Comparison of ENCODE assay signal across 16 cellular contexts in genomic region chr1:104266612-104267011, GRCh38.
DNase-seq lines count a peak whose midpoint lies in the region; ATAC-seq, FAIRE-seq and TF ChIP-seq lines count a peak whose summit lies in the region.
"Had no signal": no experiment of that assay in that cellular context is flagged by ENCODE, and none has a peak within 500 bp of the region (broad histone marks: within the 10 kb centered on the region; RNA-seq: fewer than 3 reads in every experiment).

No MANE protein-coding gene starts in this region.

- TF ChIP-seq POLR2A in esophagus squamous epithelium (IDR thresholded peaks at IDR 0.05): no peak

- TF ChIP-seq CTCF in esophagus squamous epithelium (IDR thresholded peaks at IDR 0.05): no peak

- H3K36me3 ChIP-seq in esophagus squamous epithelium: no peaks in the 10 kb centered on the region
- H3K36me3 ChIP-seq: SJCRH30, tibial nerve had no signal

- FAIRE-seq in frontal cortex (lab: Jason Lieb, UNC): no peak

- no peaks in the 10 kb centered on the region for H3K27me3 ChIP-seq in esophagus squamous epithelium
- H3K27me3 ChIP-seq: SJCRH30, tibial nerve had no signal

- no peaks in the 10 kb centered on the region for H3K4me1 ChIP-seq in esophagus squamous epithelium
- H3K4me1 ChIP-seq: SJCRH30, tibial nerve had no signal

- H3K27ac ChIP-seq in esophagus squamous epithelium: no peak overlapping the region
- H3K27ac ChIP-seq: SJCRH30, tibial nerve had no signal

- in situ Hi-C loops in KBM-7 (cut with MboI; ENCODE audit: low pct_unique_long_range_greater_than_20kb, low sequenced_read_pairs): no loop called here

- intact Hi-C loops in esophagus squamous epithelium (cut with DNase I): no loop called here

- peak; percentile 56 for ATAC-seq in GM19035 (IDR thresholded peaks at IDR 0.05; ENCODE audit: unreplicated experiment)
- peak; percentile 59 for ATAC-seq in HG02642 (IDR thresholded peaks at IDR 0.05; ENCODE audit: poor library complexity, unreplicated experiment)
- peak; percentile 93 for ATAC-seq in HG03432 (IDR thresholded peaks at IDR 0.05; ENCODE audit: unreplicated experiment)
- no peak for ATAC-seq in HG02571 (IDR thresholded peaks at IDR 0.05; ENCODE audit: unreplicated experiment)
- ATAC-seq: activated naive CD8-positive, alpha-beta T cell treated with anti-CD3 and anti-CD28 coated beads, Interleukin-2, amount 50 U/mL, for 24 hours; PC-3 had no signal

- H3K4me3 ChIP-seq in esophagus squamous epithelium: no peak overlapping the region
- H3K4me3 ChIP-seq: SJCRH30, tibial nerve had no signal

- 44 to 50% methylated on average over 1 of the region's 1 CpG for WGBS in esophagus squamous epithelium, 2 donors

- H3K9me3 ChIP-seq in esophagus squamous epithelium: no peaks in the 10 kb centered on the region
- H3K9me3 ChIP-seq: SJCRH30, tibial nerve had no signal

- DNase-seq in esophagus squamous epithelium (lab: John Stamatoyannopoulos, UW) (no peak), KBM-7 (no peak), frontal cortex (ENCODE audit: low spot score in 2 of 2) (no peak)
- DNase-seq: activated naive CD8-positive, alpha-beta T cell treated with anti-CD3 and anti-CD28 coated beads, Interleukin-2, amount 50 U/mL, for 24 hours; GF-D8; NCI-H1092 treated with DMSO at 0.1 percent for 48 hours; NCI-H526 treated with DMSO at 0.1 percent for 48 hours; PC-3; retina; SJCRH30; stimulated activated naive CD4-positive, alpha-beta T cell treated with Interleukin-2 at 50 U/mL for 16 hours had no signal
